In genomic region chr6:7085911-7086310, GRCh38 we compare ENCODE assay signal across 1 cellular context.
TF ChIP-seq lines count a peak whose summit lies in the region.

No MANE protein-coding gene starts in this region.

TF ChIP-seq in HepG2, 621 proteins besides CTCF, POLR2A, EP300 and RAD21 (continued from another document):
- TF ChIP-seq FUBP1 (CRISPR knock-in tag; IDR thresholded peaks at IDR 0.05; ENCODE audit: borderline replicate concordance) (no peak), IKZF5 (CRISPR knock-in tag; IDR thresholded peaks at IDR 0.05) (no peak), ZNF781 (CRISPR knock-in tag; IDR thresholded peaks at IDR 0.05; ENCODE audit: borderline replicate concordance, not compliant biosample characterization) (no peak), ZNF709 (CRISPR knock-in tag; IDR thresholded peaks at IDR 0.05) (no peak), YEATS2 (CRISPR knock-in tag; IDR thresholded peaks at IDR 0.05; ENCODE audit: borderline replicate concordance) (no peak), ERF (CRISPR knock-in tag; IDR thresholded peaks at IDR 0.05) (no peak), ZNF253 (CRISPR knock-in tag; IDR thresholded peaks at IDR 0.05; ENCODE audit: borderline replicate concordance) (no peak), ZFP82 (CRISPR knock-in tag; IDR thresholded peaks at IDR 0.05; ENCODE audit: borderline replicate concordance) (no peak), ZNF121 (CRISPR knock-in tag; IDR thresholded peaks at IDR 0.05) (no peak), TSC22D2 (CRISPR knock-in tag; IDR thresholded peaks at IDR 0.05; ENCODE audit: borderline replicate concordance) (no peak), ZNF557 (CRISPR knock-in tag; IDR thresholded peaks at IDR 0.05) (no peak), TOE1 (CRISPR knock-in tag; IDR thresholded peaks at IDR 0.05) (no peak), KLF15 (CRISPR knock-in tag; IDR thresholded peaks at IDR 0.05; ENCODE audit: borderline replicate concordance) (no peak)
